In genomic region chr5:60517094-60517694, GRCh38 we compare ENCODE assay signal across 17 cellular contexts.
A peak's percentile ranks its signal among the peaks of the same experiment; 100 is the strongest.
DNase-seq lines count a peak whose midpoint lies in the region; ATAC-seq, FAIRE-seq and TF ChIP-seq lines count a peak whose summit lies in the region.
"Had no signal": no experiment of that assay in that cellular context is flagged by ENCODE, and none has a peak within 500 bp of the region (broad histone marks: within the 10 kb centered on the region; RNA-seq: fewer than 3 reads in every experiment).

No MANE protein-coding gene starts in this region.

- in situ Hi-C loops in GM12878 (cut with MboI), result no loop called here

- TF ChIP-seq EP300 in GM12878 (IDR thresholded peaks at IDR 0.05; ENCODE audit: borderline replicate concordance in 1 of 2, control insufficient read depth in 1 of 2, low read depth in 2 of 2, low read length in 2 of 2), result no peak

- POLR2A ChIA-PET in GM12878 (lab: Charles Lee) (interaction anchor here (0.7 to 1.4 kb wide), 4 partner anchors 9 to 81 kb away, joined by 3 to 6 read pairs (median 3); no protein-coding TSS in a partner anchor), A673 (lab: Charles Lee; ENCODE audit: low non-redundant PET) (no interaction called here)

- H3K9me3 ChIP-seq in GM12878 (replicated peaks; ENCODE audit: control insufficient read depth, insufficient read depth, low read length), result peaks cover 7% of the 10 kb centered on the region; the same call in 1 of the 3 replicates
- H3K9me3 ChIP-seq in mucosa of descending colon, result no peaks in the 10 kb centered on the region
- H3K9me3 ChIP-seq in A673 (ENCODE audit: low read depth, low read length, poor library complexity, severe bottlenecking), result no peaks in the 10 kb centered on the region
- H3K9me3 ChIP-seq: A549, HAP-1 had no signal

- H3K36me3 Mint-ChIP-seq in stimulated activated effector memory CD8-positive, alpha-beta T cell treated with anti-CD3 and anti-CD28 coated beads, Interleukin-12 subunit alpha, Interleukin-12 subunit beta, amount 100 ng/mL, for 72 hours, result no peaks in the 10 kb centered on the region
- H3K36me3 Mint-ChIP-seq: CD8-positive, alpha-beta memory T cell had no signal

- H3K4me2 ChIP-seq in GM12878 (ENCODE audit: control insufficient read depth, insufficient read depth), result peak overlapping the region; percentile 62
- H3K4me2 ChIP-seq: A549; BLaER1 treated with 17β-estradiol and CSF1 and Interleukin-3, amounts not matched to agents 10 nM and 100 nM had no signal

- no peak overlapping the region for H3K4me3 Mint-ChIP-seq in stimulated activated effector memory CD8-positive, alpha-beta T cell treated with anti-CD3 and anti-CD28 coated beads, Interleukin-12 subunit alpha, Interleukin-12 subunit beta, amount 100 ng/mL, for 72 hours
- H3K4me3 Mint-ChIP-seq: CD8-positive, alpha-beta memory T cell had no signal

- no peak for TF ChIP-seq RAD21 in GM12878 (IDR thresholded peaks at IDR 0.05; ENCODE audit: insufficient read depth, low read depth, low read length)

- H3K27ac Mint-ChIP-seq in stimulated activated effector memory CD8-positive, alpha-beta T cell treated with anti-CD3 and anti-CD28 coated beads, Interleukin-12 subunit alpha, Interleukin-12 subunit beta, amount 100 ng/mL, for 72 hours, result no peak overlapping the region

- DNase-seq in GM12892 (ENCODE audit: insufficient read length) (no peak), GM12878 (ENCODE audit: low read depth, low spot score) (no peak), mucosa of descending colon (no peak), A673 (ENCODE audit: low spot score) (no peak), NCI-H1694 (lab: John Stamatoyannopoulos, UW) (no peak), NCI-H510A treated with DMSO at 0.1 percent for 48 hours (lab: John Stamatoyannopoulos, UW) (no peak), kidney glomerular epithelial cell (lab: John Stamatoyannopoulos, UW) (no peak)
- DNase-seq in stimulated activated effector memory CD8-positive, alpha-beta T cell treated with anti-CD3 and anti-CD28 coated beads, Interleukin-12 subunit alpha, Interleukin-12 subunit beta, amount 100 ng/mL, for 72 hours (ENCODE audit: low spot score in 2 of 2), result no peak
- DNase-seq: CD8-positive, alpha-beta memory T cell; NCI-H1105; NCI-H2081 treated with DMSO at 0.1 percent for 48 hours; NCI-H446 treated with DMSO at 0.1 percent for 48 hours had no signal

- no peak overlapping the region for H2AFZ ChIP-seq in GM12878 (ENCODE audit: control insufficient read depth, low read depth, low read length)

- SMC1A ChIA-PET in GM12878 (lab: Charles Lee; ENCODE audit: uncharacterized antibody, unreplicated experiment), result interaction anchor here (1.0 to 1.9 kb wide), 5 partner anchors 13 to 133 kb away, joined by 4 to 6 read pairs (median 4); no protein-coding TSS in a partner anchor

- BruUV-seq in GM12878 (replicated peaks; lab: Mats Ljungman, UMichigan) (no TSS peak), A673 (replicated peaks; lab: Mats Ljungman, UMichigan) (no TSS peak)

- H4K20me1 ChIP-seq in GM12878 (ENCODE audit: control insufficient read depth, insufficient read depth), result no peaks in the 10 kb centered on the region
- H4K20me1 ChIP-seq: BLaER1 treated with 17β-estradiol and CSF1 and Interleukin-3, amounts not matched to agents 10 nM and 100 nM had no signal

- peak; percentile 71 for FAIRE-seq in GM12892 (lab: Jason Lieb, UNC)
- FAIRE-seq in GM12878 (lab: Jason Lieb, UNC), result no peak
- FAIRE-seq: A549, RCC 7860 had no signal

- no peaks in the 10 kb centered on the region for H3K4me1 Mint-ChIP-seq in stimulated activated effector memory CD8-positive, alpha-beta T cell treated with anti-CD3 and anti-CD28 coated beads, Interleukin-12 subunit alpha, Interleukin-12 subunit beta, amount 100 ng/mL, for 72 hours
- H3K4me1 Mint-ChIP-seq: CD8-positive, alpha-beta memory T cell had no signal

- ATAC-seq in GM12878 (no peak), mucosa of descending colon (peak; percentile 21)
- peak; percentile 46 for ATAC-seq in stimulated activated effector memory CD8-positive, alpha-beta T cell treated with anti-CD3 and anti-CD28 coated beads, Interleukin-12 subunit alpha, Interleukin-12 subunit beta, amount 100 ng/mL, for 72 hours
- ATAC-seq: Right ventricle myocardium inferior had no signal

- peaks cover 26% of the 10 kb centered on the region for H3K4me1 ChIP-seq in GM12878 (ENCODE audit: control insufficient read depth, insufficient read depth, low read length)
- H3K4me1 ChIP-seq in mucosa of descending colon (ENCODE audit: low read depth), result no peaks in the 10 kb centered on the region
- H3K4me1 ChIP-seq in A673 (ENCODE audit: insufficient read depth, low read length, poor library complexity, severe bottlenecking), result no peaks in the 10 kb centered on the region
- H3K4me1 ChIP-seq: HAP-1 had no signal

- RAD21 ChIA-PET in GM12878 (lab: Charles Lee; ENCODE audit: unreplicated experiment), result interaction anchor here (0.9 to 1.3 kb wide), 3 partner anchors 9 to 23 kb away, joined by 3 to 4 read pairs (median 3); no protein-coding TSS in a partner anchor

- TF ChIP-seq CTCF in GM12878 (IDR thresholded peaks at IDR 0.05 in 2 of 3, conservative IDR thresholded peaks at IDR 0.05 in 1 of 3; ENCODE audit: control insufficient read depth in 2 of 3, extremely low read depth in 1 of 3, insufficient read depth in 1 of 3, low read depth in 3 of 3, low read length in 3 of 3) (no peak), mucosa of descending colon (IDR thresholded peaks at IDR 0.05) (no peak), A673 (conservative IDR thresholded peaks at IDR 0.05; ENCODE audit: low read depth, low read length) (no peak)

- H3K9ac ChIP-seq in GM12878 (ENCODE audit: control insufficient read depth, insufficient read depth, low read length), result no peak overlapping the region
- H3K9ac ChIP-seq: BLaER1 treated with 17β-estradiol and CSF1 and Interleukin-3, amounts not matched to agents 10 nM and 100 nM had no signal

- H3K79me2 ChIP-seq in GM12878 (ENCODE audit: control insufficient read depth, insufficient read depth, low read length), result peaks cover 44% of the 10 kb centered on the region

- no peak overlapping the region for H3K27ac ChIP-seq in GM12878 (ENCODE audit: control insufficient read depth, insufficient read depth)
- no peak overlapping the region for H3K27ac ChIP-seq in A673 (ENCODE audit: low read depth, low read length, poor library complexity, severe bottlenecking)
- H3K27ac ChIP-seq: A549; BLaER1 treated with 17β-estradiol and CSF1 and Interleukin-3, amounts not matched to agents 10 nM and 100 nM had no signal

- CTCF ChIA-PET in GM12878 (lab: Yijun Ruan, JAX) (interaction anchor here (0.6 to 2.7 kb wide), 2 partner anchors 13 to 101 kb away, joined by 3 to 10 read pairs; no protein-coding TSS in a partner anchor), A673 (lab: Charles Lee) (no interaction called here)

- H3K27me3 ChIP-seq in GM12878 (replicated peaks in 1 of 2; ENCODE audit: control insufficient read depth in 2 of 2, insufficient read depth in 2 of 2, low read length in 1 of 2), result no peaks in the 10 kb centered on the region
- H3K27me3 ChIP-seq in A673 (replicated peaks; ENCODE audit: insufficient read depth, low read depth, low read length, poor library complexity), result peaks cover 49% of the 10 kb centered on the region
- H3K27me3 ChIP-seq: BLaER1 treated with 17β-estradiol and CSF1 and Interleukin-3, amounts not matched to agents 10 nM and 100 nM had no signal

- H3K4me3 ChIP-seq in GM12878 (no peak overlapping the region), mucosa of descending colon (no peak overlapping the region), A673 (ENCODE audit: low read depth, low read length, poor library complexity, severe bottlenecking) (no peak overlapping the region)
- H3K4me3 ChIP-seq: A549; BLaER1 treated with 17β-estradiol and CSF1 and Interleukin-3, amounts not matched to agents 10 nM and 100 nM; HAP-1 had no signal

- no peaks in the 10 kb centered on the region for H3K9me3 Mint-ChIP-seq in stimulated activated effector memory CD8-positive, alpha-beta T cell treated with anti-CD3 and anti-CD28 coated beads, Interleukin-12 subunit alpha, Interleukin-12 subunit beta, amount 100 ng/mL, for 72 hours

- no peak for TF ChIP-seq POLR2A in GM12892 (IDR thresholded peaks at IDR 0.05; ENCODE audit: low read depth, low read length)
- no peak for TF ChIP-seq POLR2A in GM12878 (IDR thresholded peaks at IDR 0.05; ENCODE audit: low read depth, low read length)

- WGBS in GM12878 (ENCODE audit: insufficient coverage, insufficient replicate concordance, low lambda C conversion rate, missing lambda C conversion rate), result 75% methylated on average over 8 of the region's 8 CpGs

- H3K36me3 ChIP-seq in GM12878 (ENCODE audit: control insufficient read depth in 2 of 2, insufficient read depth in 2 of 2, low read length in 1 of 2) (peaks cover 0 to 2% of the 10 kb centered on the region in 2 experiments; a peak in 1 of 4 replicates), mucosa of descending colon (ENCODE audit: low read depth) (no peaks in the 10 kb centered on the region), A673 (ENCODE audit: insufficient read depth, low read length, poor library complexity, severe bottlenecking) (no peaks in the 10 kb centered on the region)
- H3K36me3 ChIP-seq: HAP-1 had no signal

- intact Hi-C loops in GM12878 (cut with micrococcal nuclease; ENCODE audit: unreplicated experiment), result no loop called here
- intact Hi-C loops in mucosa of descending colon (cut with DNase I, micrococcal nuclease), result no loop called here
- intact Hi-C loops in A673 (cut with micrococcal nuclease; ENCODE audit: unreplicated experiment), result no loop called here

TF ChIP-seq in GM12878, 131 proteins besides CTCF, POLR2A, EP300 and RAD21:
- peak; percentile 66; the same call in 1 of the 2 replicates for TF ChIP-seq SPI1 (IDR thresholded peaks at IDR 0.05; ENCODE audit: borderline replicate concordance, insufficient read depth, low read depth, low read length)
- no peak for TF ChIP-seq STAT3 (IDR thresholded peaks at IDR 0.05; ENCODE audit: low read depth, low read length)
TF ChIP-seq in GM12878: peak in this region for 1.
